In the genomic region with DNA sequence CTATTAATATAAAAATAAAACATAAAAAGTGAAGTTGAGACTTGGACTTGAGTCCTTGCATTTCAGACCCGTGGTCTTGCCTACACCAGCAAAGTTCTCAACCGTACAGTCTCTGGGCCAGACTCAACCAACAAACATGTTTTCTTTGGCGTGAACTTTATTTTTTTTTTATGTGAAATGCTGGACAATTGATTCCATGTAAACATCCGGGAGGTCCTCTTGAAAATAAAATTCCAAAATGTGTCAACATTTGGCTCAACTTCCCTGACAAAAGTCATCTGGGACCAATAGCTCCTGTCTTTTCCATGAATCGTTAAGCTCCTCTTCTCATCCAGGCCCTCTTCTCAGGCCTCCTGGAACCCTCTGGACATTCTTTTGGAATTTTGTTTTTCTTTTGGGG, we compare ENCODE assay signal across 18 cellular contexts. TPM values are rescaled to one million over a fixed set of nuclear protein-coding genes. Genes with fewer than 3 reads are reported as not detected.
DNase-seq lines count a peak whose midpoint lies in the region; ATAC-seq and TF ChIP-seq lines count a peak whose summit lies in the region.
"Had no signal": no experiment of that assay in that cellular context is flagged by ENCODE, and none has a peak within 500 bp of the region (broad histone marks: within the 10 kb centered on the region; RNA-seq: fewer than 3 reads in every experiment).

No MANE protein-coding gene starts in this region.

- H3K9ac ChIP-seq in fibroblast of lung (ENCODE audit: insufficient read depth, low read length) (no peak overlapping the region), skeletal muscle tissue (ENCODE audit: low read depth in 1 of 3, low read length in 3 of 3) (no peak overlapping the region), endodermal cell (ENCODE audit: extremely low read depth, low read length, poor library complexity, severe bottlenecking) (no peak overlapping the region)

- H3K4me1 ChIP-seq in Peyer's patch, result peaks cover 3 to 32% (median 11%) of the 10 kb centered on the region in 4 donors
- peaks cover under 1% of the 10 kb centered on the region for H3K4me1 ChIP-seq in fibroblast of lung (ENCODE audit: control insufficient read depth, extremely low read depth, insufficient read depth, low read length)
- peaks cover 14 to 23% (median 18%) of the 10 kb centered on the region in 3 donors for H3K4me1 ChIP-seq in skeletal muscle tissue (ENCODE audit: control insufficient read depth in 3 of 3, insufficient read depth in 3 of 3, low read length in 3 of 3)
- H3K4me1 ChIP-seq in endodermal cell (ENCODE audit: control insufficient read depth, insufficient read depth, low read length), result no peaks in the 10 kb centered on the region

- CTCF ChIA-PET in WTC11 (lab: Charles Lee), result no interaction called here

- H3K36me3 ChIP-seq in Peyer's patch (peaks cover 0 to 23% (median 0%) of the 10 kb centered on the region in 3 donors), fibroblast of lung (ENCODE audit: control insufficient read depth, insufficient read depth, low read length) (no peaks in the 10 kb centered on the region), skeletal muscle tissue (ENCODE audit: control insufficient read depth in 3 of 3, insufficient read depth in 3 of 3, low read length in 3 of 3) (peaks cover 0 to 1% (median 0%) of the 10 kb centered on the region in 3 donors), endodermal cell (ENCODE audit: control insufficient read depth, insufficient read depth, low read length) (peaks cover 26% of the 10 kb centered on the region)
- H3K36me3 ChIP-seq: colonic mucosa had no signal

- ATAC-seq in SK-N-SH treated with all-trans-retinoic acid at 6 μM for 48 hours (no peak), WTC11 (no peak)
- ATAC-seq: right lobe of liver had no signal

- no peak overlapping the region for H3K4me2 ChIP-seq in fibroblast of lung (ENCODE audit: extremely low read depth, insufficient read depth, low read length)

- peak overlapping the region; percentile 68 for H3K27ac Mint-ChIP-seq in T-helper 1 cell treated with Interleukin-12 subunit alpha and Interleukin-12 subunit beta and Interleukin-4 antibody, amounts not matched to agents 30 μg/mL and 1 μg/mL, for 36 hours
- H3K27ac Mint-ChIP-seq in endodermal cell, result no peak overlapping the region
- H3K27ac Mint-ChIP-seq in WTC11, result no peak overlapping the region

- TF ChIP-seq CTCF in Peyer's patch (IDR thresholded peaks at IDR 0.05), result no peak
- no peak for TF ChIP-seq CTCF in fibroblast of lung (conservative IDR thresholded peaks at IDR 0.05 in 1 of 2, IDR thresholded peaks at IDR 0.05 in 1 of 2; ENCODE audit: low read depth in 1 of 2, low read length in 2 of 2)
- no peak for TF ChIP-seq CTCF in endodermal cell (conservative IDR thresholded peaks at IDR 0.05)
- TF ChIP-seq CTCF in WTC11 (IDR thresholded peaks at IDR 0.05), result no peak

- no peak overlapping the region for H3K4me3 Mint-ChIP-seq in T-helper 1 cell treated with Interleukin-12 subunit alpha and Interleukin-12 subunit beta and Interleukin-4 antibody, amounts not matched to agents 30 μg/mL and 1 μg/mL, for 36 hours
- H3K4me3 Mint-ChIP-seq in endodermal cell (no peak overlapping the region), WTC11 (no peak overlapping the region)

- H3K4me1 Mint-ChIP-seq in T-helper 1 cell treated with Interleukin-12 subunit alpha and Interleukin-12 subunit beta and Interleukin-4 antibody, amounts not matched to agents 30 μg/mL and 1 μg/mL, for 36 hours (ENCODE audit: low read depth), result peaks cover 24% of the 10 kb centered on the region
- peaks cover 4% of the 10 kb centered on the region for H3K4me1 Mint-ChIP-seq in endodermal cell
- H3K4me1 Mint-ChIP-seq in WTC11, result peaks cover 13% of the 10 kb centered on the region

- H3K27ac ChIP-seq in Peyer's patch (peak overlapping the region in 3 of 4 donors; percentile 19 to 96 (median 53)), fibroblast of lung (ENCODE audit: insufficient read depth, low read length) (peak overlapping the region; percentile 31), skeletal muscle tissue (ENCODE audit: low read depth, low read length) (peak overlapping the region; percentile 57), endodermal cell (ENCODE audit: low read depth, low read length) (no peak overlapping the region)
- H3K27ac ChIP-seq: 22Rv1 had no signal

- H2AFZ ChIP-seq in fibroblast of lung (ENCODE audit: low read length), result no peak overlapping the region

- H3K9me3 ChIP-seq in Peyer's patch (no peaks in the 10 kb centered on the region), fibroblast of lung (ENCODE audit: control insufficient read depth, insufficient read depth, low read depth, low read length) (no peaks in the 10 kb centered on the region), skeletal muscle tissue (ENCODE audit: control insufficient read depth in 3 of 3, low read length in 3 of 3) (no peaks in the 10 kb centered on the region), endodermal cell (ENCODE audit: control insufficient read depth, low read length) (no peaks in the 10 kb centered on the region)
- H3K9me3 ChIP-seq: colonic mucosa, right lobe of liver had no signal

- no peak for TF ChIP-seq POLR2A in Peyer's patch (IDR thresholded peaks at IDR 0.05)

- H3K79me2 ChIP-seq in fibroblast of lung (ENCODE audit: control insufficient read depth, insufficient read depth, low read length), result peaks cover 6% of the 10 kb centered on the region

- DNase-seq in T-helper 1 cell, result no peak
- DNase-seq in Peyer's patch, result no peak
- no peak for DNase-seq in fibroblast of lung (ENCODE audit: low read depth in 2 of 2)
- DNase-seq in endodermal cell, result no peak
- DNase-seq in WTC11 (ENCODE audit: low spot score), result no peak
- DNase-seq: activated CD8-positive, alpha-beta memory T cell treated with anti-CD3 and anti-CD28 coated beads for 24 hours; colonic mucosa; GDM1; naive B cell; NCI-H2029; right lobe of liver; T-helper 9 cell had no signal

- peaks cover 12% of the 10 kb centered on the region for H3K36me3 Mint-ChIP-seq in T-helper 1 cell treated with Interleukin-12 subunit alpha and Interleukin-12 subunit beta and Interleukin-4 antibody, amounts not matched to agents 30 μg/mL and 1 μg/mL, for 36 hours (ENCODE audit: low read depth)
- H3K36me3 Mint-ChIP-seq in endodermal cell (ENCODE audit: low read depth), result peaks cover 32% of the 10 kb centered on the region
- peaks cover 22% of the 10 kb centered on the region for H3K36me3 Mint-ChIP-seq in WTC11

- H3K27me3 Mint-ChIP-seq in T-helper 1 cell treated with Interleukin-12 subunit alpha and Interleukin-12 subunit beta and Interleukin-4 antibody, amounts not matched to agents 30 μg/mL and 1 μg/mL, for 36 hours (ENCODE audit: low read depth), result no peaks in the 10 kb centered on the region
- H3K27me3 Mint-ChIP-seq in endodermal cell (ENCODE audit: insufficient read depth), result no peaks in the 10 kb centered on the region
- no peaks in the 10 kb centered on the region for H3K27me3 Mint-ChIP-seq in WTC11 (ENCODE audit: low read depth)
- H3K27me3 Mint-ChIP-seq: naive B cell had no signal

- H3K27me3 ChIP-seq in Peyer's patch (no peaks in the 10 kb centered on the region), fibroblast of lung (ENCODE audit: control insufficient read depth, insufficient read depth, low read length) (no peaks in the 10 kb centered on the region), skeletal muscle tissue (ENCODE audit: control insufficient read depth in 3 of 3, insufficient read depth in 3 of 3, low read length in 3 of 3) (no peaks in the 10 kb centered on the region), endodermal cell (ENCODE audit: control insufficient read depth, insufficient read depth, low read length, poor library complexity, severe bottlenecking) (no peaks in the 10 kb centered on the region)
- H3K27me3 ChIP-seq: colonic mucosa, right lobe of liver had no signal

- POLR2A ChIA-PET in WTC11 (lab: Charles Lee), result no interaction called here

- H3K4me3 ChIP-seq in Peyer's patch (no peak overlapping the region), fibroblast of lung (replicated peaks in 1 of 4; ENCODE audit: control extremely low read depth in 1 of 4, insufficient read depth in 1 of 4, low read depth in 3 of 4, low read length in 4 of 4) (no peak overlapping the region), skeletal muscle tissue (ENCODE audit: low read length in 3 of 3) (no peak overlapping the region), endodermal cell (ENCODE audit: low read length) (no peak overlapping the region)
- H3K4me3 ChIP-seq: colonic mucosa, right lobe of liver had no signal

- H4K20me1 ChIP-seq in fibroblast of lung (ENCODE audit: control insufficient read depth, extremely low read depth, insufficient read depth, low read length), result no peaks in the 10 kb centered on the region

- WGBS in endodermal cell (ENCODE audit: insufficient coverage in 1 of 2, insufficient read length in 1 of 2), 2 experiments, result 95 to 100% methylated on average over 5 of the region's 5 CpGs

- no peaks in the 10 kb centered on the region for H3K9me3 Mint-ChIP-seq in T-helper 1 cell treated with Interleukin-12 subunit alpha and Interleukin-12 subunit beta and Interleukin-4 antibody, amounts not matched to agents 30 μg/mL and 1 μg/mL, for 36 hours
- H3K9me3 Mint-ChIP-seq in endodermal cell (peaks cover 1% of the 10 kb centered on the region), WTC11 (no peaks in the 10 kb centered on the region)

RNA-seq across cellular contexts. Expression of gene ALDH16A1, which starts 2.7 kb away (rescaled TPM):
- total RNA-seq in Peyer's patch (10 to 100 TPM; 33.8 to 53.6 (median 49.1) TPM), fibroblast of lung (13.9 and 24.9 TPM in 2 replicates), skeletal muscle tissue (20.9 TPM), endodermal cell (10 to 100 TPM; 52.8 to 57.1 TPM), WTC11 (2021) (44.3 to 53.6 TPM (median 52.6 TPM) in 3 replicates)
- polyA plus RNA-seq in fibroblast of lung, result 2.4 and 4.3 TPM in 2 replicates
- polyA plus RNA-seq in fibroblast of lung (2012), result 7.1 and 14.6 TPM in 2 replicates
- polyA minus RNA-seq in fibroblast of lung (ENCODE audit: low replicate concordance), result 4.0 and 5.1 TPM in 2 replicates
- 27.4 TPM for polyA plus RNA-seq in endodermal cell (2013, experiment 1 of 2)
- 32.6 TPM for polyA plus RNA-seq in endodermal cell (2013, experiment 2 of 2)

RNA-seq across cellular contexts. Expression of gene PIH1D1, which starts 4.1 kb away (rescaled TPM):
- total RNA-seq in Peyer's patch, result 100 to 1,000 TPM in 3 of 4 donors, 10 to 100 TPM in 1; 96.2 to 229 (median 115) TPM
- 94.5 and 110 TPM in 2 replicates for total RNA-seq in fibroblast of lung
- 42.5 and 53.8 TPM in 2 replicates for polyA plus RNA-seq in fibroblast of lung
- polyA plus RNA-seq in fibroblast of lung (2012), result 40.5 and 59.5 TPM in 2 replicates
- polyA minus RNA-seq in fibroblast of lung (ENCODE audit: low replicate concordance), result 30.5 and 90.2 TPM in 2 replicates
- total RNA-seq in skeletal muscle tissue, result 56.4 TPM
- 100 to 1,000 TPM; 128 to 133 TPM for total RNA-seq in endodermal cell
- polyA plus RNA-seq in endodermal cell (2013, experiment 1 of 2), result 100 TPM
- polyA plus RNA-seq in endodermal cell (2013, experiment 2 of 2), result 90.8 TPM
- total RNA-seq in WTC11 (2021), result 153 to 170 TPM (median 156 TPM) in 3 replicates

RNA-seq across cellular contexts. Expression of gene SLC17A7, which starts 14.4 kb away (rescaled TPM):
- 1 to 10 TPM in 3 of 4 donors, not detected in 1; 1.2 to 2.0 (median 1.7) TPM for total RNA-seq in Peyer's patch
- 0.33 TPM in 1 of 2 replicates, not detected in the other for total RNA-seq in fibroblast of lung
- polyA plus RNA-seq in fibroblast of lung, result 0.06 and 0.08 TPM in 2 replicates
- polyA plus RNA-seq in fibroblast of lung (2012), result 0.10 TPM in 1 of 2 replicates, not detected in the other
- 1.0 TPM in 1 of 2 replicates, not detected in the other for polyA minus RNA-seq in fibroblast of lung (ENCODE audit: low replicate concordance)
- 1.0 TPM for total RNA-seq in skeletal muscle tissue
- under 1 TPM; 0.22 to 0.33 TPM for total RNA-seq in endodermal cell
- polyA plus RNA-seq in endodermal cell (2013, experiment 1 of 2), result 1.00 TPM
- 1.1 TPM for polyA plus RNA-seq in endodermal cell (2013, experiment 2 of 2)
- total RNA-seq in WTC11 (2021), result 1.6 to 2.8 TPM (median 2.1 TPM) in 3 replicates
- total RNA-seq: kidney epithelial cell had no signal

RNA-seq across cellular contexts. Expression of gene FLT3LG, which starts 18.3 kb away (rescaled TPM):
- total RNA-seq in Peyer's patch (10 to 100 TPM in 1 of 4 donors, 1 to 10 TPM in 3; 2.8 to 22.3 (median 5.0) TPM), fibroblast of lung (3.3 and 4.5 TPM in 2 replicates), skeletal muscle tissue (0.52 TPM), endodermal cell (1 to 10 TPM in 1 of 2 donors, under 1 TPM in 1; 0.75 to 2.3 TPM), WTC11 (2021) (2.9 to 5.3 TPM (median 3.6 TPM) in 3 replicates)
- 4.3 and 4.4 TPM in 2 replicates for polyA plus RNA-seq in fibroblast of lung
- 20.5 and 20.8 TPM in 2 replicates for polyA plus RNA-seq in fibroblast of lung (2012)
- 7.2 and 15.7 TPM in 2 replicates for polyA minus RNA-seq in fibroblast of lung (ENCODE audit: low replicate concordance)
- polyA plus RNA-seq in endodermal cell (2013, experiment 1 of 2), result 2.0 TPM
- polyA plus RNA-seq in endodermal cell (2013, experiment 2 of 2), result 0.75 TPM

RNA-seq across cellular contexts. Expression of gene GFY, which starts 30.5 kb away (rescaled TPM):
- not detected for total RNA-seq in Peyer's patch
- not detected in 2 replicates for total RNA-seq in fibroblast of lung
- not detected in 2 replicates for polyA plus RNA-seq in fibroblast of lung
- polyA plus RNA-seq in fibroblast of lung (2012), result not detected in 2 replicates
- not detected in 2 replicates for polyA minus RNA-seq in fibroblast of lung (ENCODE audit: low replicate concordance)
- total RNA-seq in skeletal muscle tissue, result not detected
- total RNA-seq in endodermal cell, result under 1 TPM in 1 of 2 donors, not detected in 1; 0.18 TPM
- polyA plus RNA-seq in endodermal cell (2013, experiment 1 of 2), result 0.53 TPM
- polyA plus RNA-seq in endodermal cell (2013, experiment 2 of 2), result 0.41 TPM
- 0.85 to 1.4 TPM (median 0.87 TPM) in 3 replicates for total RNA-seq in WTC11 (2021)
- total RNA-seq: colonic mucosa, kidney epithelial cell, right lobe of liver had no signal
- polyA plus RNA-seq: adipose tissue had no signal
